Comparison of ENCODE assay signal across 13 cellular contexts in the genomic region with DNA sequence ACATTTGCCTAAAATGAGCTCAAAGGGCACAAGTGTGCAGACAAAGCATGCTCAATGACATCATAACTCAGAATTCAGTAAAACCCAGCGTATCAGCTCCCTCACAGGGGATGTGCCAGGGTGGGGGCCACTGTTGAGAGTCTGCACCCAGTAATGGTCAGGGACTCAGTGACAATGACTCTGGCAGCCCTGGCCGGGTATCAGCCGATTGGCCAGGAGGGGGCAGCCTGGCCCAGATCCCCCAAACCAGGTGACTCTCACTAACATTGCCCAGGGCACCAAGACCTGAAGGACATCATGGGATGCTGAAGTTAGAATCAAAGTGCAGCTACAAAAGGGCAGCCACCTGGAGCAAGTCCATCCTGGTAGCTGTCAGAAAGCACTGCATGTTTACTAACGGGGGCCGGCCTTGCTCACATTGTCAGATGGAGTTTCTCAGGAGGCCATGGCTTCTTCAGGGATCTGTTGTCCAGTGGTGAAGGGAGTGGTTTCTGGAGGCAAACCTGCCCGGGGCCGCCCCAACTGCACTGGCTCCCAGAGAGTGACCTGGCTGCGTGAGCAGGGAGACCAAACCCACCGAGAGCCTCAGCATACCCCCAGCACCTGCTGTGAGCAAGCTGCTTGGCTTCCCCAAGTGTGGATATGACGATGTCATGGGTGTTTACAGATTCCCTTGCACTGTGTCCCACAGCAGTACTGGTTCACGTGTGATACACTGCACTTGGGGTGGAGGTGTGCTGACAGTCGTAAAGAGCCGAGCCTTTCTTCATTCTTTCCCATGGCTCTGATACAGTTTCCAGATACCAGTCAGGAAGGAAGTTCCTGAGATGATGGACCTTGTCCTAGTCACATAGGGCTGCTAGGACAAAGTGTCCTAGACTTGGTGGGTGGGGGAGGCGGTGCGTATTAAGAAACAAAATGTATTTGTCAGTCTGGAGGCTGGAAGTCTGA. TPM values are rescaled to one million over a fixed set of nuclear protein-coding genes. Genes with fewer than 3 reads are reported as not detected.
DNase-seq lines count a peak whose midpoint lies in the region; ATAC-seq, FAIRE-seq and TF ChIP-seq lines count a peak whose summit lies in the region.
"Not testable (repeated sequence)": the region's sequence is repeated elsewhere in the genome, so short reads cannot be mapped to it uniquely, and the experiment has no call there.
"Had no signal": no experiment of that assay in that cellular context is flagged by ENCODE, and none has a peak within 500 bp of the region (broad histone marks: within the 10 kb centered on the region; RNA-seq: fewer than 3 reads in every experiment).

No MANE protein-coding gene starts in this region.

- CTCF ChIA-PET in WTC11 (lab: Charles Lee); GM12878 (lab: Yijun Ruan, JAX); naive thymus-derived CD4-positive, alpha-beta T cell (lab: Charles Lee): not testable (repeated sequence)

- TF ChIP-seq RAD21 in GM12878 (IDR thresholded peaks at IDR 0.05; ENCODE audit: insufficient read depth, low read depth, low read length), result not testable (repeated sequence)

- TF ChIP-seq EP300 in GM12878 (IDR thresholded peaks at IDR 0.05; ENCODE audit: borderline replicate concordance in 1 of 2, control insufficient read depth in 1 of 2, low read depth in 2 of 2, low read length in 2 of 2); esophagus muscularis mucosa (IDR thresholded peaks at IDR 0.05): not testable (repeated sequence)

- not testable (repeated sequence) for H3K4me2 ChIP-seq in GM12878 (ENCODE audit: control insufficient read depth, insufficient read depth)

- not testable (repeated sequence) for H3K36me3 Mint-ChIP-seq in WTC11; naive thymus-derived CD4-positive, alpha-beta T cell

- not testable (repeated sequence) for H3K9me3 Mint-ChIP-seq in WTC11; naive thymus-derived CD4-positive, alpha-beta T cell

- SMC1A ChIA-PET in GM12878 (lab: Charles Lee; ENCODE audit: uncharacterized antibody, unreplicated experiment), result not testable (repeated sequence)

- in situ Hi-C loops in GM12878 (cut with MboI), result not testable (repeated sequence)

- FAIRE-seq in GM18507 (lab: Jason Lieb, UNC) (peak; percentile 72), GM12878 (lab: Jason Lieb, UNC) (peak; percentile 68)

- not testable (repeated sequence) for H3K27me3 Mint-ChIP-seq in WTC11 (ENCODE audit: low read depth); naive thymus-derived CD4-positive, alpha-beta T cell

- not testable (repeated sequence) for H3K4me3 Mint-ChIP-seq in WTC11; naive thymus-derived CD4-positive, alpha-beta T cell

- H3K27ac ChIP-seq in GM12878 (ENCODE audit: control insufficient read depth, insufficient read depth); esophagus muscularis mucosa (replicated peaks in 1 of 4); left lung; naive thymus-derived CD4-positive, alpha-beta T cell (ENCODE audit: low read depth, low read length): not testable (repeated sequence)

- POLR2A ChIA-PET in WTC11 (lab: Charles Lee); GM12878 (lab: Charles Lee); naive thymus-derived CD4-positive, alpha-beta T cell (lab: Charles Lee): not testable (repeated sequence)

- not testable (repeated sequence) for H3K9me3 ChIP-seq in GM12878 (replicated peaks; ENCODE audit: control insufficient read depth, insufficient read depth, low read length); esophagus muscularis mucosa; left lung; naive thymus-derived CD4-positive, alpha-beta T cell (ENCODE audit: control insufficient read depth in 2 of 3, low read length in 3 of 3)

- not testable (repeated sequence) for H3K9ac ChIP-seq in GM12878 (ENCODE audit: control insufficient read depth, insufficient read depth, low read length)

- not testable (repeated sequence) for H4K20me1 ChIP-seq in GM12878 (ENCODE audit: control insufficient read depth, insufficient read depth)

- not testable (repeated sequence) for H3K27me3 ChIP-seq in GM12878 (replicated peaks in 1 of 2; ENCODE audit: control insufficient read depth in 2 of 2, insufficient read depth in 2 of 2, low read length in 1 of 2); esophagus muscularis mucosa; left lung; naive thymus-derived CD4-positive, alpha-beta T cell (ENCODE audit: control insufficient read depth in 2 of 2, insufficient read depth in 2 of 2, low read length in 2 of 2)

- DNase-seq in GM18507 (ENCODE audit: extremely low spot score, insufficient read length, low read depth); WTC11 (ENCODE audit: low spot score); GM12878 (ENCODE audit: low read depth, low spot score); left lung; naive thymus-derived CD4-positive, alpha-beta T cell; stimulated activated naive CD8-positive, alpha-beta T cell treated with anti-CD3 and anti-CD28 coated beads, Interleukin-15, Interleukin-2, amounts not matched to agents 100 U/mL and 50 U/mL, for 24 hours: not testable (repeated sequence)
- peak; percentile 70 for DNase-seq in esophagus muscularis mucosa (ENCODE audit: extremely low spot score)

- H3K79me2 ChIP-seq in GM12878 (ENCODE audit: control insufficient read depth, insufficient read depth, low read length), result not testable (repeated sequence)

- ATAC-seq in WTC11, result peak; percentile 88
- ATAC-seq in GM12878, result peak; percentile 82
- ATAC-seq in left lung, result peak; percentile 54
- ATAC-seq in naive thymus-derived CD4-positive, alpha-beta T cell, result peak; percentile 44
- ATAC-seq in stimulated activated naive CD8-positive, alpha-beta T cell treated with anti-CD3 and anti-CD28 coated beads, Interleukin-15, Interleukin-2, amounts not matched to agents 100 U/mL and 50 U/mL, for 24 hours, result peak; percentile 24

- 100% methylated on average over 4 of the region's 15 CpGs for WGBS in GM12878 (ENCODE audit: insufficient coverage, insufficient replicate concordance, low lambda C conversion rate, missing lambda C conversion rate)
- no CpG with 5 or more reads among the region's 15 CpGs for WGBS in esophagus muscularis mucosa

- H3K4me1 ChIP-seq in GM12878 (ENCODE audit: control insufficient read depth, insufficient read depth, low read length); esophagus muscularis mucosa; left lung; naive thymus-derived CD4-positive, alpha-beta T cell (ENCODE audit: control insufficient read depth in 2 of 2, insufficient read depth in 2 of 2, low read length in 2 of 2): not testable (repeated sequence)

- not testable (repeated sequence) for BruUV-seq in GM12878 (replicated peaks; lab: Mats Ljungman, UMichigan)

- H3K4me1 Mint-ChIP-seq in WTC11; naive thymus-derived CD4-positive, alpha-beta T cell: not testable (repeated sequence)

- not testable (repeated sequence) for TF ChIP-seq CTCF in WTC11 (IDR thresholded peaks at IDR 0.05); GM12878 (IDR thresholded peaks at IDR 0.05 in 2 of 3, conservative IDR thresholded peaks at IDR 0.05 in 1 of 3; ENCODE audit: control insufficient read depth in 2 of 3, extremely low read depth in 1 of 3, insufficient read depth in 1 of 3, low read depth in 3 of 3, low read length in 3 of 3); esophagus muscularis mucosa (IDR thresholded peaks at IDR 0.05); left lung (IDR thresholded peaks at IDR 0.05)

- H3K36me3 ChIP-seq in GM12878 (ENCODE audit: control insufficient read depth in 2 of 2, insufficient read depth in 2 of 2, low read length in 1 of 2); esophagus muscularis mucosa; left lung; naive thymus-derived CD4-positive, alpha-beta T cell (ENCODE audit: control insufficient read depth in 2 of 3, insufficient read depth in 3 of 3, low read length in 3 of 3): not testable (repeated sequence)

- not testable (repeated sequence) for H3K27ac Mint-ChIP-seq in WTC11; naive thymus-derived CD4-positive, alpha-beta T cell

- not testable (repeated sequence) for H2AFZ ChIP-seq in GM12878 (ENCODE audit: control insufficient read depth, low read depth, low read length)

- RAD21 ChIA-PET in GM12878 (lab: Charles Lee; ENCODE audit: unreplicated experiment), result not testable (repeated sequence)

- TF ChIP-seq POLR2A in GM12878 (IDR thresholded peaks at IDR 0.05; ENCODE audit: low read depth, low read length); esophagus muscularis mucosa (IDR thresholded peaks at IDR 0.05; ENCODE audit: low read depth): not testable (repeated sequence)

- not testable (repeated sequence) for H3K4me3 ChIP-seq in GM12878; esophagus muscularis mucosa; left lung; naive thymus-derived CD4-positive, alpha-beta T cell (ENCODE audit: low read length)

- intact Hi-C loops in GM12878 (cut with micrococcal nuclease; ENCODE audit: unreplicated experiment); esophagus muscularis mucosa (cut with DNase I); left lung (cut with DNase I); naive thymus-derived CD4-positive, alpha-beta T cell (cut with micrococcal nuclease): not testable (repeated sequence)

RNA-seq across cellular contexts. Expression of a gene that starts 13.1 kb away (rescaled TPM):
- total RNA-seq in WTC11 (2021) (0.15 to 0.55 TPM in 2 of 3 replicates, not detected in the other), GM12878 (2014; rRNA removed) (not detected in 2 replicates), GM12878 (2014; rRNA removed; fragmentation: Illumina TruSeq; extraction: Trizol) (not detected in 2 replicates), GM12878 (2021) (not detected in 2 replicates), esophagus muscularis mucosa (not detected), left lung (not detected)
- not detected in 2 replicates for total RNA-seq in GM12878 (2013; cell fraction: nucleolus; rRNA removed)
- polyA plus RNA-seq in GM12878 (2011; ENCODE audit: low read depth), result not detected
- polyA plus RNA-seq in GM12878 (2011; rRNA removed) (not detected in 2 replicates), GM12878 (2014; fragmentation: Illumina TruSeq; extraction: Trizol) (not detected in 2 replicates), GM12878 (2014; fragmentation: Nextera tagmentation; extraction: Ambion mirVana) (not detected), GM12878 (2014; rRNA removed) (0.05 TPM in 1 of 2 replicates, not detected in the other), GM12878 (2016; fragmentation: Nextera tagmentation; extraction: Ambion mirVana) (not detected)
- not detected in 2 replicates for polyA plus RNA-seq in GM12878 (2011; cell fraction: cytosol; rRNA removed)
- polyA plus RNA-seq in GM12878 (2011; cell fraction: nucleus; rRNA removed), result not detected in 2 replicates
- polyA plus RNA-seq in GM12878 (2012), result not detected in 2 replicates
- not detected in 2 replicates for polyA minus RNA-seq in GM12878 (2011; rRNA and poly(A)+ RNA removed)
- polyA minus RNA-seq in GM12878 (2011; cell fraction: cytosol; rRNA and poly(A)+ RNA removed), result not detected in 2 replicates
- not detected in 2 replicates for polyA minus RNA-seq in GM12878 (2011; cell fraction: nucleus; rRNA and poly(A)+ RNA removed)
- total RNA-seq in naive thymus-derived CD4-positive, alpha-beta T cell, result not detected
- polyA plus RNA-seq in naive thymus-derived CD4-positive, alpha-beta T cell, result not detected
- total RNA-seq: A673; Caco-2; CD8-positive, alpha-beta T cell; HT-29; LHCN-M2; MCF 10A had no signal

RNA-seq across cellular contexts. Expression of a gene that starts 56.2 kb away (rescaled TPM):
- total RNA-seq in WTC11 (2021) (5.0 to 5.5 TPM (median 5.3 TPM) in 3 replicates), GM12878 (2014; rRNA removed) (6.4 and 6.6 TPM in 2 replicates), GM12878 (2014; rRNA removed; fragmentation: Illumina TruSeq; extraction: Trizol) (5.9 and 6.3 TPM in 2 replicates), GM12878 (2021) (4.6 and 5.4 TPM in 2 replicates), esophagus muscularis mucosa (1 to 10 TPM; 3.7 to 5.3 (median 4.3) TPM), left lung (1 to 10 TPM; 4.1 to 6.2 TPM)
- total RNA-seq in GM12878 (2013; cell fraction: nucleolus; rRNA removed), result 58.1 and 58.8 TPM in 2 replicates
- 7.0 TPM for polyA plus RNA-seq in GM12878 (2011; ENCODE audit: low read depth)
- polyA plus RNA-seq in GM12878 (2011; rRNA removed) (15.7 and 19.0 TPM in 2 replicates), GM12878 (2014; fragmentation: Illumina TruSeq; extraction: Trizol) (8.5 and 8.8 TPM in 2 replicates), GM12878 (2014; fragmentation: Nextera tagmentation; extraction: Ambion mirVana) (1 to 10 TPM; 2.2 TPM), GM12878 (2014; rRNA removed) (9.1 and 10.0 TPM in 2 replicates), GM12878 (2016; fragmentation: Nextera tagmentation; extraction: Ambion mirVana) (1 to 10 TPM; 4.1 to 5.1 TPM)
- polyA plus RNA-seq in GM12878 (2011; cell fraction: cytosol; rRNA removed), result 11.7 and 12.9 TPM in 2 replicates
- polyA plus RNA-seq in GM12878 (2011; cell fraction: nucleus; rRNA removed), result 17.0 and 20.3 TPM in 2 replicates
- polyA plus RNA-seq in GM12878 (2012), result 4.0 and 5.0 TPM in 2 replicates
- polyA minus RNA-seq in GM12878 (2011; rRNA and poly(A)+ RNA removed), result 20.7 and 21.7 TPM in 2 replicates
- 1.6 and 3.0 TPM in 2 replicates for polyA minus RNA-seq in GM12878 (2011; cell fraction: cytosol; rRNA and poly(A)+ RNA removed)
- 6.5 and 14.8 TPM in 2 replicates for polyA minus RNA-seq in GM12878 (2011; cell fraction: nucleus; rRNA and poly(A)+ RNA removed)
- total RNA-seq in naive thymus-derived CD4-positive, alpha-beta T cell, result 10 to 100 TPM in 3 of 5 experiments, 1 to 10 TPM in 2; 5.0 to 28.4 (median 12.9) TPM
- 1 to 10 TPM; 4.5 to 4.8 TPM for polyA plus RNA-seq in naive thymus-derived CD4-positive, alpha-beta T cell

Comparison
In these comparisons a context has a peak if more than half of its experiments do, and no peak if none do; other contexts are left out.
1. ATAC-seq: peak in every context shown above with its lines; median percentile 88 in WTC11; 82 in GM12878; 54 in left lung; 44 in naive thymus-derived CD4-positive, alpha-beta T cell; 24 in stimulated activated naive CD8-positive, alpha-beta T cell treated with anti-CD3 and anti-CD28 coated beads, Interleukin-15, Interleukin-2, amounts not matched to agents 100 U/mL and 50 U/mL, for 24 hours.